In the genomic region with DNA sequence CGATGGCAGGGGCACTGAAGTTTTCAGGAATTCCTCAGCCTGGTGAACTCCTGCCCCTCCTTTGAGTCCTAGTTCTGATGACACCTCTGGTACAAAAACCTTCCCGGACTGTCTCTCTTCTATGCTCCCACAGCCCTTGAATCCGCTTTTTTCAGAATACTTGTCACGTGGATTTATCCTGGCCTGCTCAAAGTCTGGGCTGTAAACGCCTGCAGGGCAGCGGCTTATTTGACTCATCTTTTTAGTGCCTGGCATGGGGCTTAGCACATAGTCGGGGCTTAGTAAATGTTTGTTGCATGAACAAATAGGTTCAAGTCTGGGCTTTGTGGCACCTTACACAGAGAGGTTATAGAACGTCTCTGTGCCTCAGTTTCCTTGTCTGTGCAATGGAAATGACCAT, we compare ENCODE assay signal across 16 cellular contexts. TPM values are rescaled to one million over a fixed set of nuclear protein-coding genes. Genes with fewer than 3 reads are reported as not detected.
DNase-seq lines count a peak whose midpoint lies in the region; ATAC-seq and TF ChIP-seq lines count a peak whose summit lies in the region.
"Had no signal": no experiment of that assay in that cellular context is flagged by ENCODE, and none has a peak within 500 bp of the region (broad histone marks: within the 10 kb centered on the region; RNA-seq: fewer than 3 reads in every experiment).

No MANE protein-coding gene starts in this region.

- no peaks in the 10 kb centered on the region for H3K4me1 ChIP-seq in foreskin keratinocyte
- peaks cover 44% of the 10 kb centered on the region for H3K4me1 ChIP-seq in psoas muscle
- peaks cover 40 to 44% of the 10 kb centered on the region in 2 donors for H3K4me1 ChIP-seq in thyroid gland
- H3K4me1 ChIP-seq: Caco-2 had no signal

- H3K36me3 ChIP-seq in psoas muscle (ENCODE audit: insufficient read depth in 1 of 2, low read depth in 1 of 2): no peaks in the 10 kb centered on the region
- no peaks in the 10 kb centered on the region for H3K36me3 ChIP-seq in thyroid gland

- H3K4me1 Mint-ChIP-seq in CD14-positive monocyte: peaks cover 3% of the 10 kb centered on the region
- peaks cover 2% of the 10 kb centered on the region for H3K4me1 Mint-ChIP-seq in T-helper 17 cell

- H3K27me3 ChIP-seq in foreskin keratinocyte (no peaks in the 10 kb centered on the region), psoas muscle (ENCODE audit: insufficient read depth in 3 of 3, low read length in 2 of 3) (no peaks in the 10 kb centered on the region), thyroid gland (no peaks in the 10 kb centered on the region)

- H3K4me3 ChIP-seq in psoas muscle (no peak overlapping the region), thyroid gland (replicated peaks in 1 of 3) (no peak overlapping the region)
- H3K4me3 ChIP-seq: GM23248 had no signal

- TF ChIP-seq CTCF in CD14-positive monocyte (IDR thresholded peaks at IDR 0.05) (no peak), foreskin keratinocyte (conservative IDR thresholded peaks at IDR 0.05) (no peak), psoas muscle (IDR thresholded peaks at IDR 0.05) (no peak), thyroid gland (IDR thresholded peaks at IDR 0.05) (no peak)

- intact Hi-C loops in CD14-positive monocyte (cut with micrococcal nuclease): no loop called here
- intact Hi-C loops in psoas muscle (cut with DNase I): no loop called here
- intact Hi-C loops in thyroid gland (cut with DNase I): no loop called here

- H3K9me3 ChIP-seq in psoas muscle (no peaks in the 10 kb centered on the region), thyroid gland (no peaks in the 10 kb centered on the region), T-helper 17 cell (ENCODE audit: control insufficient read depth, low read length, poor library complexity, severe bottlenecking) (no peaks in the 10 kb centered on the region)
- H3K9me3 ChIP-seq: Caco-2 had no signal

- ATAC-seq in foreskin keratinocyte (peak; percentile 5), psoas muscle (peak in 3 of 4 donors; percentile 13 to 63 (median 54)), T-helper 17 cell (no peak)
- ATAC-seq: HCT116, HepG2 had no signal

- H3K9me3 Mint-ChIP-seq in CD14-positive monocyte: peaks cover 0 to 1% (median 0%) of the 10 kb centered on the region in 7 donors
- H3K9me3 Mint-ChIP-seq: CD8-positive, alpha-beta memory T cell had no signal

- WGBS in psoas muscle, 3 donors: 56 to 75% (median 67%) methylated on average over 8 of the region's 8 CpGs
- WGBS in thyroid gland, 2 donors: 90 to 91% methylated on average over 6 to 8 of the region's 8 CpGs

- H3K27ac Mint-ChIP-seq in CD14-positive monocyte: no peak overlapping the region
- H3K27ac Mint-ChIP-seq in T-helper 17 cell: no peak overlapping the region

- no peak for TF ChIP-seq POLR2A in thyroid gland (IDR thresholded peaks at IDR 0.05)

- H3K4me3 Mint-ChIP-seq in CD14-positive monocyte (no peak overlapping the region), T-helper 17 cell (no peak overlapping the region)
- H3K4me3 Mint-ChIP-seq: CD8-positive, alpha-beta memory T cell had no signal

- H3K27me3 Mint-ChIP-seq in CD14-positive monocyte (ENCODE audit: low read depth in 3 of 3) (peaks cover 0 to 8% (median 1%) of the 10 kb centered on the region in 3 donors), T-helper 17 cell (peaks cover 11% of the 10 kb centered on the region)

- H3K27ac ChIP-seq in foreskin keratinocyte (no peak overlapping the region), psoas muscle (peak overlapping the region; percentile 73), thyroid gland (peak overlapping the region in 2 of 3 donors; percentile 93 to 98)
- H3K27ac ChIP-seq: C4-2B, GM23248 had no signal

- H3K36me3 Mint-ChIP-seq in CD14-positive monocyte (no peaks in the 10 kb centered on the region), T-helper 17 cell (ENCODE audit: low read depth) (no peaks in the 10 kb centered on the region)
- H3K36me3 Mint-ChIP-seq: CD8-positive, alpha-beta memory T cell had no signal

- DNase-seq in CD14-positive monocyte (ENCODE audit: low spot score): peak; percentile 15
- DNase-seq in foreskin keratinocyte: no peak
- no peak for DNase-seq in psoas muscle
- DNase-seq in thyroid gland: no peak
- no peak for DNase-seq in activated naive CD4-positive, alpha-beta T cell treated with Interleukin-2 at 50 U/mL for 16 hours
- DNase-seq in CD1c-positive myeloid dendritic cell (ENCODE audit: extremely low spot score): no peak
- DNase-seq in T-helper 17 cell: no peak
- DNase-seq: ACHN; Caco-2; CD8-positive, alpha-beta memory T cell; DND-41; GF-D8; GM23248 had no signal

RNA-seq across cellular contexts. Expression of a gene that starts 13.4 kb away (rescaled TPM):
- polyA plus RNA-seq in CD14-positive monocyte (not detected), foreskin keratinocyte (0.02 TPM in 1 of 2 replicates, not detected in the other), psoas muscle (10 to 100 TPM; 66.5 to 87.5 (median 86.8) TPM)
- total RNA-seq in foreskin keratinocyte (0.04 TPM in 1 of 2 replicates, not detected in the other), psoas muscle (100 to 1,000 TPM in 2 of 4 donors, 10 to 100 TPM in 2; 88.4 to 173 (median 126) TPM), thyroid gland (10 to 100 TPM in 3 of 4 donors, 1 to 10 TPM in 1; 7.3 to 18.9 (median 15.9) TPM), T-helper 17 cell (under 1 TPM; 0.26 to 0.70 TPM)
- total RNA-seq: GM23248 had no signal
- polyA plus RNA-seq: GM23248 had no signal

RNA-seq across cellular contexts. Expression of a gene that starts 50.2 kb away (rescaled TPM):
- polyA plus RNA-seq in CD14-positive monocyte: under 1 TPM; 0.05 to 0.15 TPM
- 4.2 and 9.1 TPM in 2 replicates for total RNA-seq in foreskin keratinocyte
- 0.31 and 0.58 TPM in 2 replicates for polyA plus RNA-seq in foreskin keratinocyte
- total RNA-seq in psoas muscle: under 1 TPM; 0.09 to 0.71 (median 0.17) TPM
- under 1 TPM; 0.01 to 0.18 (median 0.14) TPM for polyA plus RNA-seq in psoas muscle
- total RNA-seq in thyroid gland: 1 to 10 TPM; 2.8 to 7.8 (median 7.2) TPM
- total RNA-seq in T-helper 17 cell: 1 to 10 TPM; 3.1 to 4.1 TPM
